8 cellular contexts compared by ENCODE assay signal in the genomic region with DNA sequence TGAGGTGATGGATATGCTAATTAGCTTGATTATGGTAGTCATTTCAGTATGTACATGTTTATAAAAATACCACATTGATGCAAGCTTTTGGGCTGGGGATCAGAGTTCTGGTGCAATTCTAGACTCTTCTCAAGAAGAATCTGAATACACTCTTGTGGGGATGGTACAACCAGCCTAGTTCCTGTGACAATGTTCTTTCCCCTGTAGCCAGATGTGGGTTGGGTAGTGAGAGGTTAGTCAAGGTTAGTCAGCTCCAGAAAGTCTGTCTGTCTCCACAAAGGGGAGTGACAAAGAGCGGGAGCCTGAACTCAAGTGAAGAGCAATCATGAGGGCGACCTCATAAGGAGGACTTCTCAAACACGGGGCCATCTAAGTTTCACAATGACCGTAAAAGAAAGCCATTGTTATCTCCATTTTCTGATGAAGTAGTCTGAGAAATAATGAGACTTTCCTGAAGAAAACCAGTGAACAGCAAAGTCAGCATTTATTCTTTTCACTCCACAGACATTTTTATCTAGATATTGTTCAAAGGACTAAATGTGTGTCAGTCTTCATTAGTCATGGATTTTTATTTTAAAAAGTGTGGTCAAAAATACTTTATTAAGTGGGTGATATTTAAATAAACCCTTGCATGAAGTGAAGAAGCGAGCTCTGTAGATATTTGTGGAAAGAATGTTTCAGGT.
DNase-seq lines count a peak whose midpoint lies in the region; ATAC-seq, FAIRE-seq and TF ChIP-seq lines count a peak whose summit lies in the region.
"Not testable (repeated sequence)": the region's sequence is repeated elsewhere in the genome, so short reads cannot be mapped to it uniquely, and the experiment has no call there.

No MANE protein-coding gene starts in this region.

- H3K9me3 ChIP-seq in A549, result not testable (repeated sequence)

- H3K27me3 Mint-ChIP-seq in activated CD8-positive, alpha-beta T cell treated with anti-CD3 and anti-CD28 coated beads for 36 hours; activated naive CD8-positive, alpha-beta T cell treated with anti-CD3 and anti-CD28 coated beads, Interleukin-2, amount 50 U/mL, for 24 hours: not testable (repeated sequence)

- TF ChIP-seq POLR2A in A549 (IDR thresholded peaks at IDR 0.05; ENCODE audit: low read length), result not testable (repeated sequence)

- 86% methylated on average over 5 of the region's 5 CpGs for whole genome bisulfite sequencing in A549 (ENCODE audit: missing lambda C conversion rate)

- not testable (repeated sequence) for H3K4me3 Mint-ChIP-seq in activated CD8-positive, alpha-beta T cell treated with anti-CD3 and anti-CD28 coated beads for 36 hours; activated naive CD8-positive, alpha-beta T cell treated with anti-CD3 and anti-CD28 coated beads, Interleukin-2, amount 50 U/mL, for 24 hours

- H3K27ac Mint-ChIP-seq in activated CD8-positive, alpha-beta T cell treated with anti-CD3 and anti-CD28 coated beads for 36 hours; activated naive CD8-positive, alpha-beta T cell treated with anti-CD3 and anti-CD28 coated beads, Interleukin-2, amount 50 U/mL, for 24 hours: not testable (repeated sequence)

- CTCF ChIA-PET in A549 (lab: Yijun Ruan, JAX); activated CD8-positive, alpha-beta T cell treated with anti-CD3 and anti-CD28 coated beads for 36 hours (lab: Charles Lee): not testable (repeated sequence)

- POLR2A ChIA-PET in A549 (lab: Yijun Ruan, JAX); activated CD8-positive, alpha-beta T cell treated with anti-CD3 and anti-CD28 coated beads for 36 hours (lab: Charles Lee): not testable (repeated sequence)

- not testable (repeated sequence) for ATAC-seq in A549
- peak; percentile 42 for ATAC-seq in GM19351 (IDR thresholded peaks at IDR 0.05; ENCODE audit: unreplicated experiment)
- ATAC-seq in HG02642 (IDR thresholded peaks at IDR 0.05; ENCODE audit: poor library complexity, unreplicated experiment), result peak; percentile 45
- peak; percentile 30 for ATAC-seq in HG02885 (IDR thresholded peaks at IDR 0.05; ENCODE audit: poor library complexity, unreplicated experiment)
- ATAC-seq in HG03565 (IDR thresholded peaks at IDR 0.05; ENCODE audit: unreplicated experiment), result peak; percentile 42
- ATAC-seq in activated CD8-positive, alpha-beta T cell treated with anti-CD3 and anti-CD28 coated beads for 36 hours, result peak; percentile 34
- ATAC-seq in activated naive CD8-positive, alpha-beta T cell treated with anti-CD3 and anti-CD28 coated beads, Interleukin-2, amount 50 U/mL, for 24 hours, result peak; percentile 75
- peak; percentile 64 for ATAC-seq in stimulated activated naive CD8-positive, alpha-beta T cell treated with anti-CD3 and anti-CD28 coated beads, Interleukin-15, Interleukin-2, amounts not matched to agents 100 U/mL and 50 U/mL, for 24 hours

- not testable (repeated sequence) for DNase-seq in A549 (ENCODE audit: low read depth in 1 of 2, low spot score in 1 of 2); activated CD8-positive, alpha-beta T cell treated with anti-CD3 and anti-CD28 coated beads for 36 hours; activated naive CD8-positive, alpha-beta T cell treated with anti-CD3 and anti-CD28 coated beads, Interleukin-2, amount 50 U/mL, for 24 hours; stimulated activated naive CD8-positive, alpha-beta T cell treated with anti-CD3 and anti-CD28 coated beads, Interleukin-15, Interleukin-2, amounts not matched to agents 100 U/mL and 50 U/mL, for 24 hours

- not testable (repeated sequence) for H3K36me3 Mint-ChIP-seq in activated CD8-positive, alpha-beta T cell treated with anti-CD3 and anti-CD28 coated beads for 36 hours (ENCODE audit: low read depth); activated naive CD8-positive, alpha-beta T cell treated with anti-CD3 and anti-CD28 coated beads, Interleukin-2, amount 50 U/mL, for 24 hours (ENCODE audit: low read depth)

- not testable (repeated sequence) for H3K4me2 ChIP-seq in A549

- not testable (repeated sequence) for H3K27ac ChIP-seq in A549

- H3K9me3 Mint-ChIP-seq in activated CD8-positive, alpha-beta T cell treated with anti-CD3 and anti-CD28 coated beads for 36 hours; activated naive CD8-positive, alpha-beta T cell treated with anti-CD3 and anti-CD28 coated beads, Interleukin-2, amount 50 U/mL, for 24 hours: not testable (repeated sequence)

- H3K4me1 ChIP-seq in A549, result not testable (repeated sequence)

- not testable (repeated sequence) for H3K4me3 ChIP-seq in A549

- FAIRE-seq in A549 (lab: Jason Lieb, UNC), result not testable (repeated sequence)

- H3K4me1 Mint-ChIP-seq in activated CD8-positive, alpha-beta T cell treated with anti-CD3 and anti-CD28 coated beads for 36 hours (ENCODE audit: low read depth); activated naive CD8-positive, alpha-beta T cell treated with anti-CD3 and anti-CD28 coated beads, Interleukin-2, amount 50 U/mL, for 24 hours: not testable (repeated sequence)

- intact Hi-C loops in activated CD8-positive, alpha-beta T cell treated with anti-CD3 and anti-CD28 coated beads for 36 hours (cut with micrococcal nuclease), result not testable (repeated sequence)

- not testable (repeated sequence) for TF ChIP-seq EP300 in A549 (IDR thresholded peaks at IDR 0.05)

- not testable (repeated sequence) for TF ChIP-seq RAD21 in A549 (conservative IDR thresholded peaks at IDR 0.05 in 1 of 2, IDR thresholded peaks at IDR 0.05 in 1 of 2)

- TF ChIP-seq CTCF in A549 (IDR thresholded peaks at IDR 0.05); activated CD8-positive, alpha-beta T cell treated with anti-CD3 and anti-CD28 coated beads for 36 hours (IDR thresholded peaks at IDR 0.05): not testable (repeated sequence)

TF ChIP-seq in A549, 52 proteins besides CTCF, POLR2A, EP300 and RAD21:
- peak; percentile 82 for TF ChIP-seq MAFK (IDR thresholded peaks at IDR 0.05; ENCODE audit: partially characterized antibody)
